In the genomic region with DNA sequence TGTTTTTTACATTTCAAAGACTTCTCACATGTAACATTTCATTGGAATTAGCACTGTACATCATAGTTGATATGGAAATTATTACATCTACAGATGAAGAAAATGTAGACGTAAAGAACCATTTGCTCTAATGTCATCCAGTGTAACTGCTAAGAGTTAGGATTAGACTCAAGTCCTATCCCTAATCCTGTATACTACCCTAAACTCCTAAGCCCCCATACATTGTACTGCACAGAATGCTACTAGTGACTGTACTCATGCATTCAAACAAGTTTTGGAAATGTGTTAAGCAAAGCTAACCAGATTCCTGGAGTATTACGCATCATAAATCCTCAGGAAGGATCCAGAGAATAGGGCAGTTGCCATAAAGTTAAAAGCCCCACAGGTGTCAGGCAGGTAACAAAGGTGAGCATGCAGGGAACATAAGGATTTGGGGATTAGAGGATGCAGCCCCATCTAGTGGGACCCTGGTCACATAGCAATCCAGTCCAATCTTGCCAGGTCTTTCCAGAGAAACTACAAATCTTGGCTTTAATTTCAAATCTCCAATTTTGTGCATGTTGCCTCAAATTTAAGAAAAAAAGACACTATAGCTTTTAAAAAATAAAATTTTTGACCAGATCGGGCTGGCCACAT, we compare ENCODE assay signal across 8 cellular contexts. TPM values are rescaled to one million over a fixed set of nuclear protein-coding genes. Genes with fewer than 3 reads are reported as not detected.
DNase-seq lines count a peak whose midpoint lies in the region; ATAC-seq and TF ChIP-seq lines count a peak whose summit lies in the region.

No MANE protein-coding gene starts in this region.

- ATAC-seq in DND-41 (ENCODE audit: insufficient read depth, low read depth) (no peak), HG03571 (IDR thresholded peaks at IDR 0.05; ENCODE audit: unreplicated experiment) (no peak)

- H3K4me1 Mint-ChIP-seq in activated CD4-positive, alpha-beta memory T cell treated with anti-CD3 and anti-CD28 coated beads, Interleukin-2, amount 10 ng/mL, durations not matched to agents 7 days and 5 days: peaks cover 87% of the 10 kb centered on the region

- H2BK120ac ChIP-seq in mesendoderm (ENCODE audit: low read depth, low read length): no peak overlapping the region

- H4K8ac ChIP-seq in mesendoderm (ENCODE audit: low read depth, low read length): no peak overlapping the region

- intact Hi-C loops in esophagus squamous epithelium (cut with DNase I): no loop called here
- intact Hi-C loops in ovary (cut with DNase I): no loop called here
- intact Hi-C loops in cardiac septum (cut with DNase I): no loop called here

- H3K36me3 Mint-ChIP-seq in activated CD4-positive, alpha-beta memory T cell treated with anti-CD3 and anti-CD28 coated beads, Interleukin-2, amount 10 ng/mL, durations not matched to agents 7 days and 5 days (ENCODE audit: low read depth): peaks cover 27% of the 10 kb centered on the region

- no peak overlapping the region for H3K4me3 Mint-ChIP-seq in activated CD4-positive, alpha-beta memory T cell treated with anti-CD3 and anti-CD28 coated beads, Interleukin-2, amount 10 ng/mL, durations not matched to agents 7 days and 5 days

- POLR2A ChIA-PET in activated CD4-positive, alpha-beta memory T cell treated with anti-CD3 and anti-CD28 coated beads, Interleukin-2, amount 10 ng/mL, durations not matched to agents 7 days and 5 days (lab: Charles Lee): interaction anchor here (1.5 to 4.7 kb wide), 4 partner anchors 48 to 116 kb away, joined by 6 to 33 read pairs (median 10); partner anchors contain the start of genes HAVCR2 and MED7

- no peak overlapping the region for H4K5ac ChIP-seq in mesendoderm (ENCODE audit: low read length)

- TF ChIP-seq CTCF in DND-41 (IDR thresholded peaks at IDR 0.05; ENCODE audit: borderline replicate concordance, extremely low read depth, low read length, poor library complexity, severe bottlenecking): peak; percentile 64
- peak in 1 of 6 experiments; percentile 32 for TF ChIP-seq CTCF in esophagus squamous epithelium (IDR thresholded peaks at IDR 0.05)
- no peak for TF ChIP-seq CTCF in ovary (IDR thresholded peaks at IDR 0.05)

- no peak overlapping the region for H2AFZ ChIP-seq in DND-41 (ENCODE audit: low read depth, low read length)

- no peak for TF ChIP-seq POLR2A in esophagus squamous epithelium (IDR thresholded peaks at IDR 0.05)
- TF ChIP-seq POLR2A in ovary (IDR thresholded peaks at IDR 0.05): no peak

- no peaks in the 10 kb centered on the region for H3K9me3 ChIP-seq in DND-41 (ENCODE audit: insufficient read depth, low read length, severe bottlenecking)
- H3K9me3 ChIP-seq in esophagus squamous epithelium: no peaks in the 10 kb centered on the region
- no peaks in the 10 kb centered on the region for H3K9me3 ChIP-seq in ovary

- H3K4me2 ChIP-seq in DND-41 (ENCODE audit: insufficient read depth, low read length): no peak overlapping the region
- H3K4me2 ChIP-seq in mesendoderm (ENCODE audit: low read length): no peak overlapping the region

- H3K79me1 ChIP-seq in mesendoderm (ENCODE audit: low read length): no peaks in the 10 kb centered on the region

- no peak overlapping the region for H3K4ac ChIP-seq in mesendoderm (ENCODE audit: low read depth, low read length)

- H3K27me3 ChIP-seq in DND-41 (ENCODE audit: insufficient read depth, low read length, poor library complexity) (peaks cover 12% of the 10 kb centered on the region), mesendoderm (ENCODE audit: insufficient read depth, low read length, poor library complexity) (no peaks in the 10 kb centered on the region), esophagus squamous epithelium (no peaks in the 10 kb centered on the region), ovary (no peaks in the 10 kb centered on the region)

- no peak overlapping the region for H3K27ac ChIP-seq in DND-41 (ENCODE audit: low read length)
- H3K27ac ChIP-seq in mesendoderm (ENCODE audit: low read depth, low read length): no peak overlapping the region
- H3K27ac ChIP-seq in esophagus squamous epithelium: no peak overlapping the region
- H3K27ac ChIP-seq in ovary: no peak overlapping the region

- H3K27me3 Mint-ChIP-seq in activated CD4-positive, alpha-beta memory T cell treated with anti-CD3 and anti-CD28 coated beads, Interleukin-2, amount 10 ng/mL, durations not matched to agents 7 days and 5 days: no peaks in the 10 kb centered on the region

- H3K9ac ChIP-seq in DND-41 (ENCODE audit: low read depth, low read length) (no peak overlapping the region), mesendoderm (ENCODE audit: low read length) (no peak overlapping the region)

- no peak overlapping the region for H3K56ac ChIP-seq in mesendoderm (ENCODE audit: low read length)

- H3K4me3 ChIP-seq in DND-41 (ENCODE audit: low read depth in 1 of 2, low read length in 2 of 2): no peak overlapping the region
- H3K4me3 ChIP-seq in mesendoderm (ENCODE audit: low read length): no peak overlapping the region
- no peak overlapping the region for H3K4me3 ChIP-seq in esophagus squamous epithelium
- no peak overlapping the region for H3K4me3 ChIP-seq in ovary

- H2BK15ac ChIP-seq in mesendoderm (replicated peaks; ENCODE audit: low read depth): no peak overlapping the region

- no peaks in the 10 kb centered on the region for H4K20me1 ChIP-seq in DND-41 (ENCODE audit: insufficient read depth, low read length)

- CTCF ChIA-PET in activated CD4-positive, alpha-beta memory T cell treated with anti-CD3 and anti-CD28 coated beads, Interleukin-2, amount 10 ng/mL, durations not matched to agents 7 days and 5 days (lab: Charles Lee): interaction anchor here (1.2 to 4.3 kb wide), 9 partner anchors 11 to 248 kb away, joined by 3 to 23 read pairs (median 6); partner anchors contain the start of genes HAVCR2 and MED7

- H3K23ac ChIP-seq in mesendoderm (ENCODE audit: low read length): no peak overlapping the region

- no peak overlapping the region for H2AK5ac ChIP-seq in mesendoderm (ENCODE audit: low read length)

- H3K9me3 Mint-ChIP-seq in activated CD4-positive, alpha-beta memory T cell treated with anti-CD3 and anti-CD28 coated beads, Interleukin-2, amount 10 ng/mL, durations not matched to agents 7 days and 5 days: peaks cover 5% of the 10 kb centered on the region

- H3K36me3 ChIP-seq in DND-41 (ENCODE audit: insufficient read depth, low read length) (no peaks in the 10 kb centered on the region), mesendoderm (ENCODE audit: control insufficient read depth, insufficient read depth, low read length) (no peaks in the 10 kb centered on the region), esophagus squamous epithelium (no peaks in the 10 kb centered on the region), ovary (no peaks in the 10 kb centered on the region)

- H3K27ac Mint-ChIP-seq in activated CD4-positive, alpha-beta memory T cell treated with anti-CD3 and anti-CD28 coated beads, Interleukin-2, amount 10 ng/mL, durations not matched to agents 7 days and 5 days: peak overlapping the region; percentile 75

- no peak for TF ChIP-seq EP300 in ovary (IDR thresholded peaks at IDR 0.05)

- H3K79me2 ChIP-seq in DND-41 (ENCODE audit: insufficient read depth, low read length) (no peaks in the 10 kb centered on the region), mesendoderm (ENCODE audit: control insufficient read depth, insufficient read depth, low read length) (no peaks in the 10 kb centered on the region)

- DNase-seq in DND-41: no peak
- peak; percentile 20 for DNase-seq in HuH-7.5 (ENCODE audit: low spot score)
- DNase-seq in activated CD4-positive, alpha-beta memory T cell treated with anti-CD3 and anti-CD28 coated beads, Interleukin-2, amount 10 ng/mL, durations not matched to agents 7 days and 5 days: no peak
- peak; percentile 74 for DNase-seq in mesendoderm
- DNase-seq in esophagus squamous epithelium (lab: John Stamatoyannopoulos, UW): no peak
- DNase-seq in ovary: no peak
- DNase-seq in cardiac septum (ENCODE audit: low spot score): no peak

- H3K18ac ChIP-seq in mesendoderm (ENCODE audit: low read length): no peak overlapping the region

- H3K4me1 ChIP-seq in DND-41 (ENCODE audit: insufficient read depth, low read length): no peaks in the 10 kb centered on the region
- H3K4me1 ChIP-seq in mesendoderm (ENCODE audit: control insufficient read depth, low read depth, low read length): no peaks in the 10 kb centered on the region
- H3K4me1 ChIP-seq in esophagus squamous epithelium: no peaks in the 10 kb centered on the region
- no peaks in the 10 kb centered on the region for H3K4me1 ChIP-seq in ovary (ENCODE audit: insufficient read depth)

- H2BK5ac ChIP-seq in mesendoderm (ENCODE audit: low read length): no peak overlapping the region

- WGBS in mesendoderm (ENCODE audit: extremely low coverage, insufficient coverage, low lambda C conversion rate): no CpG with 5 or more reads among the region's 3 CpGs
- WGBS in esophagus squamous epithelium, 2 donors: 65 to 69% methylated on average over 3 of the region's 3 CpGs
- 70 to 78% (median 71%) methylated on average over 3 of the region's 3 CpGs for WGBS in ovary, 3 donors

RNA-seq across cellular contexts. Expression of gene HAVCR1, which starts 32.0 kb away (rescaled TPM):
- 1 to 10 TPM; 3.6 to 3.7 TPM for total RNA-seq in activated CD4-positive, alpha-beta memory T cell treated with anti-CD3 and anti-CD28 coated beads, Interleukin-2, amount 10 ng/mL, durations not matched to agents 7 days and 5 days
- polyA plus RNA-seq in mesendoderm (2013, experiment 1 of 2): not detected
- polyA plus RNA-seq in mesendoderm (2013, experiment 2 of 2): 0.11 TPM
- total RNA-seq in esophagus squamous epithelium (under 1 TPM in 1 of 4 donors, not detected in 3; 0.19 TPM), ovary (under 1 TPM in 1 of 7 donors, not detected in 6; 0.23 TPM), cardiac septum (0.57 TPM)
- not detected for polyA plus RNA-seq in ovary

Comparison
In these comparisons a context has a peak if more than half of its experiments do, and no peak if none do; other contexts are left out.
1. DNase-seq: peak in HuH-7.5 (single experiment) and mesendoderm (single experiment); none in DND-41 (single experiment), activated CD4-positive, alpha-beta memory T cell treated with anti-CD3 and anti-CD28 coated beads, Interleukin-2, amount 10 ng/mL, durations not matched to agents 7 days and 5 days (single experiment), esophagus squamous epithelium (single experiment), ovary (0 of 5) and cardiac septum (single experiment).